In genomic region chr6:135880066-135880972, GRCh38 we compare ENCODE assay signal across 8 cellular contexts. TPM values are rescaled to one million over a fixed set of nuclear protein-coding genes. Genes with fewer than 3 reads are reported as not detected.
A peak's percentile ranks its signal among the peaks of the same experiment; 100 is the strongest.
DNase-seq lines count a peak whose midpoint lies in the region; ATAC-seq, FAIRE-seq and TF ChIP-seq lines count a peak whose summit lies in the region.

No MANE protein-coding gene starts in this region.

- RAD21 ChIA-PET in GM12878 (lab: Charles Lee; ENCODE audit: unreplicated experiment): no interaction called here

- H4K20me1 ChIP-seq in GM12878 (ENCODE audit: control insufficient read depth, insufficient read depth): no peaks in the 10 kb centered on the region

- TF ChIP-seq EP300 in GM12878 (IDR thresholded peaks at IDR 0.05; ENCODE audit: borderline replicate concordance in 1 of 2, control insufficient read depth in 1 of 2, low read depth in 2 of 2, low read length in 2 of 2) (peak; percentile 26 to 40; a peak in 1 of 4 replicates), upper lobe of left lung (IDR thresholded peaks at IDR 0.05) (no peak)

- 2% methylated on average over 7 of the region's 7 CpGs for WGBS in GM12878 (ENCODE audit: insufficient coverage, insufficient replicate concordance, low lambda C conversion rate, missing lambda C conversion rate)
- WGBS in upper lobe of left lung, 2 donors: 38 to 55% methylated on average over 7 of the region's 7 CpGs

- H2AFZ ChIP-seq in GM12878 (ENCODE audit: control insufficient read depth, low read depth, low read length): peak overlapping the region; percentile 94

- DNase-seq in SW480 (ENCODE audit: low spot score) (peak; percentile 72), GM12878 (ENCODE audit: low read depth, low spot score) (peak; percentile 61), midbrain (lab: John Stamatoyannopoulos, UW) (peak; percentile 28), upper lobe of left lung (no peak), omental fat pad (ENCODE audit: low spot score) (no peak), HuH-7 (ENCODE audit: low spot score) (no peak)

- H3K36me3 ChIP-seq in GM12878 (ENCODE audit: control insufficient read depth in 2 of 2, insufficient read depth in 2 of 2, low read length in 1 of 2) (no peaks in the 10 kb centered on the region), upper lobe of left lung (no peaks in the 10 kb centered on the region)

- H3K4me3 ChIP-seq in GM12878: peak overlapping the region; percentile 49
- peak overlapping the region in 1 of 4 donors; percentile 9 for H3K4me3 ChIP-seq in upper lobe of left lung

- FAIRE-seq in GM12878 (lab: Jason Lieb, UNC): peak; percentile 98

- TF ChIP-seq RAD21 in GM12878 (IDR thresholded peaks at IDR 0.05; ENCODE audit: insufficient read depth, low read depth, low read length): no peak

- 0 out of 2 replicates have a peak, but pooled peaks have one; percentile 18 for TF ChIP-seq POLR2A in GM12878 (IDR thresholded peaks at IDR 0.05; ENCODE audit: low read depth, low read length)
- TF ChIP-seq POLR2A in upper lobe of left lung (IDR thresholded peaks at IDR 0.05): no peak

- in situ Hi-C loops in GM12878 (cut with MboI): no loop called here

- intact Hi-C loops in GM12878 (cut with micrococcal nuclease; ENCODE audit: unreplicated experiment): no loop called here

- no peaks in the 10 kb centered on the region for H3K79me2 ChIP-seq in GM12878 (ENCODE audit: control insufficient read depth, insufficient read depth, low read length)

- SMC1A ChIA-PET in GM12878 (lab: Charles Lee; ENCODE audit: uncharacterized antibody, unreplicated experiment): interaction anchor here (1.0 kb wide), 1 partner anchor 12 kb away, joined by 5 read pairs; no protein-coding TSS in a partner anchor

- H3K4me1 ChIP-seq in GM12878 (ENCODE audit: control insufficient read depth, insufficient read depth, low read length) (peaks cover 8% of the 10 kb centered on the region), upper lobe of left lung (peaks cover 0 to 7% (median 0%) of the 10 kb centered on the region in 4 donors)

- CTCF ChIA-PET in GM12878 (lab: Yijun Ruan, JAX): interaction anchor here (1.5 kb wide), 1 partner anchor 29 kb away, joined by 7 read pairs; no protein-coding TSS in a partner anchor

- no TSS peak for BruUV-seq in GM12878 (replicated peaks; lab: Mats Ljungman, UMichigan)

- H3K27ac ChIP-seq in GM12878 (ENCODE audit: control insufficient read depth, insufficient read depth) (peak overlapping the region; percentile 80), upper lobe of left lung (peak overlapping the region in 2 of 4 donors; percentile 38 to 41)

- no peak for TF ChIP-seq CTCF in GM12878 (IDR thresholded peaks at IDR 0.05 in 2 of 3, conservative IDR thresholded peaks at IDR 0.05 in 1 of 3; ENCODE audit: control insufficient read depth in 2 of 3, extremely low read depth in 1 of 3, insufficient read depth in 1 of 3, low read depth in 3 of 3, low read length in 3 of 3)
- TF ChIP-seq CTCF in upper lobe of left lung (IDR thresholded peaks at IDR 0.05): no peak
- no peak for TF ChIP-seq CTCF in omental fat pad (IDR thresholded peaks at IDR 0.05)

- peak overlapping the region; percentile 77 for H3K4me2 ChIP-seq in GM12878 (ENCODE audit: control insufficient read depth, insufficient read depth)

- H3K9me3 ChIP-seq in GM12878 (replicated peaks; ENCODE audit: control insufficient read depth, insufficient read depth, low read length) (no peaks in the 10 kb centered on the region), upper lobe of left lung (no peaks in the 10 kb centered on the region)

- H3K9ac ChIP-seq in GM12878 (ENCODE audit: control insufficient read depth, insufficient read depth, low read length): peak overlapping the region; percentile 54

- POLR2A ChIA-PET in GM12878 (lab: Charles Lee): no interaction called here

- peak; percentile 96 for ATAC-seq in GM18907 (IDR thresholded peaks at IDR 0.05; ENCODE audit: unreplicated experiment)
- ATAC-seq in HG03039 (IDR thresholded peaks at IDR 0.05; ENCODE audit: unreplicated experiment): peak; percentile 90
- peak; percentile 94 for ATAC-seq in GM12878
- ATAC-seq in upper lobe of left lung (ENCODE audit: low FRiP score in 2 of 2): peak; percentile 39 to 53
- no peak for ATAC-seq in omental fat pad (ENCODE audit: low FRiP score)

- no peaks in the 10 kb centered on the region for H3K27me3 ChIP-seq in GM12878 (replicated peaks in 1 of 2; ENCODE audit: control insufficient read depth in 2 of 2, insufficient read depth in 2 of 2, low read length in 1 of 2)
- no peaks in the 10 kb centered on the region for H3K27me3 ChIP-seq in upper lobe of left lung

TF ChIP-seq in GM12878, 131 proteins besides CTCF, POLR2A, EP300 and RAD21 (continues in another document):
- no peak for TF ChIP-seq MTA3 (IDR thresholded peaks at IDR 0.05; ENCODE audit: borderline replicate concordance, low read length)
- no peak for TF ChIP-seq NKRF (conservative IDR thresholded peaks at IDR 0.05)
- no peak for TF ChIP-seq HDAC2 (IDR thresholded peaks at IDR 0.05)
- TF ChIP-seq ATF2 (IDR thresholded peaks at IDR 0.05; ENCODE audit: low read length): peak; percentile 19; the same call in 1 of the 2 replicates
- peak; percentile 52; the same call in 1 of the 2 replicates for TF ChIP-seq NFIC (IDR thresholded peaks at IDR 0.05; ENCODE audit: low read depth, low read length)
- no peak for TF ChIP-seq NFXL1 (IDR thresholded peaks at IDR 0.05; ENCODE audit: borderline replicate concordance)
- TF ChIP-seq ZNF24 (IDR thresholded peaks at IDR 0.05): no peak
- peak; percentile 97 for TF ChIP-seq RUNX3 (IDR thresholded peaks at IDR 0.05; ENCODE audit: low read length)
- 0 out of 2 replicates have a peak, but pooled peaks have one; percentile 34 for TF ChIP-seq PML (IDR thresholded peaks at IDR 0.05; ENCODE audit: low read length)
- TF ChIP-seq CREB1 (IDR thresholded peaks at IDR 0.05; ENCODE audit: low read depth): no peak
- peak; percentile 43; the same call in 1 of the 2 replicates for TF ChIP-seq PKNOX1 (IDR thresholded peaks at IDR 0.05)
- peak; percentile 21; the same call in 1 of the 2 replicates for TF ChIP-seq BCL11A (IDR thresholded peaks at IDR 0.05; ENCODE audit: low read depth, low read length)
- no peak; the same call in 1 of the 2 replicates for TF ChIP-seq HDGF (IDR thresholded peaks at IDR 0.05)
- peak; percentile 49; the same call in 1 of the 2 replicates for TF ChIP-seq CREM (IDR thresholded peaks at IDR 0.05; ENCODE audit: low read depth)
- peak; percentile 55; the same call in 1 of the 2 replicates for TF ChIP-seq EED (IDR thresholded peaks at IDR 0.05; ENCODE audit: low read depth)

RNA-seq across cellular contexts. Expression of gene PDE7B, which starts 28.8 kb away (rescaled TPM):
- not detected in 2 replicates for total RNA-seq in GM12878 (2013; cell fraction: nucleolus; rRNA removed)
- total RNA-seq in GM12878 (2014; rRNA removed) (not detected in 2 replicates), GM12878 (2014; rRNA removed; fragmentation: Illumina TruSeq; extraction: Trizol) (not detected in 2 replicates), GM12878 (2021) (not detected in 2 replicates), upper lobe of left lung (1 to 10 TPM; 1.0 to 4.4 (median 2.6) TPM), omental fat pad (10 to 100 TPM in 3 of 4 donors, 1 to 10 TPM in 1; 7.3 to 15.0 (median 12.1) TPM)
- not detected for polyA plus RNA-seq in GM12878 (2011; ENCODE audit: low read depth)
- polyA plus RNA-seq in GM12878 (2011; rRNA removed) (not detected in 2 replicates), GM12878 (2014; fragmentation: Illumina TruSeq; extraction: Trizol) (not detected in 2 replicates), GM12878 (2014; fragmentation: Nextera tagmentation; extraction: Ambion mirVana) (not detected), GM12878 (2014; rRNA removed) (not detected in 2 replicates), GM12878 (2016; fragmentation: Nextera tagmentation; extraction: Ambion mirVana) (not detected)
- 0.03 TPM in 1 of 2 replicates, not detected in the other for polyA plus RNA-seq in GM12878 (2011; cell fraction: cytosol; rRNA removed)
- polyA plus RNA-seq in GM12878 (2011; cell fraction: nucleus; rRNA removed): not detected in 2 replicates
- polyA plus RNA-seq in GM12878 (2012): 0.03 TPM in 1 of 2 replicates, not detected in the other
- polyA minus RNA-seq in GM12878 (2011; rRNA and poly(A)+ RNA removed): 0.05 and 0.07 TPM in 2 replicates
- polyA minus RNA-seq in GM12878 (2011; cell fraction: cytosol; rRNA and poly(A)+ RNA removed): not detected in 2 replicates
- polyA minus RNA-seq in GM12878 (2011; cell fraction: nucleus; rRNA and poly(A)+ RNA removed): not detected in 2 replicates

Comparison
In these comparisons a context has a peak if more than half of its experiments do, and no peak if none do; other contexts are left out.
1. DNase-seq: peak in SW480 (single experiment), GM12878 (single experiment) and midbrain (single experiment); none in upper lobe of left lung (0 of 2), omental fat pad (single experiment) and HuH-7 (single experiment).